In genomic region chr10:59124187-59124586, GRCh38 we compare ENCODE assay signal across 17 cellular contexts. TPM values are rescaled to one million over a fixed set of nuclear protein-coding genes. Genes with fewer than 3 reads are reported as not detected.
DNase-seq lines count a peak whose midpoint lies in the region; ATAC-seq and TF ChIP-seq lines count a peak whose summit lies in the region.
"Had no signal": no experiment of that assay in that cellular context is flagged by ENCODE, and none has a peak within 500 bp of the region (broad histone marks: within the 10 kb centered on the region; RNA-seq: fewer than 3 reads in every experiment).

No MANE protein-coding gene starts in this region.

- H3K4me1 ChIP-seq in mesendoderm (ENCODE audit: control insufficient read depth, low read depth, low read length): no peaks in the 10 kb centered on the region
- H3K4me1 ChIP-seq: A549 had no signal

- no peaks in the 10 kb centered on the region for H3K27me3 ChIP-seq in dorsolateral prefrontal cortex
- H3K27me3 ChIP-seq in mesendoderm (ENCODE audit: insufficient read depth, low read length, poor library complexity): no peaks in the 10 kb centered on the region

- H4K8ac ChIP-seq in mesendoderm (ENCODE audit: low read depth, low read length): no peak overlapping the region

- H3K4me3 ChIP-seq in dorsolateral prefrontal cortex (no peak overlapping the region), mesendoderm (ENCODE audit: low read length) (no peak overlapping the region)
- H3K4me3 ChIP-seq: A549 had no signal

- no peak overlapping the region for H2BK120ac ChIP-seq in mesendoderm (ENCODE audit: low read depth, low read length)

- no peak overlapping the region for H2BK15ac ChIP-seq in mesendoderm (replicated peaks; ENCODE audit: low read depth)

- H3K79me2 ChIP-seq in mesendoderm (ENCODE audit: control insufficient read depth, insufficient read depth, low read length): no peaks in the 10 kb centered on the region

- H3K18ac ChIP-seq in mesendoderm (ENCODE audit: low read length): no peak overlapping the region

- no peak overlapping the region for H3K4ac ChIP-seq in mesendoderm (ENCODE audit: low read depth, low read length)

- peak in 36 of 56 donors; percentile 8 to 65 (median 31) for TF ChIP-seq CTCF in dorsolateral prefrontal cortex (IDR thresholded peaks at IDR 0.05 in 54 of 56, conservative IDR thresholded peaks at IDR 0.05 in 2 of 56; ENCODE audit: low read depth in 1 of 56, partially characterized antibody in 56 of 56)

- no peak overlapping the region for H3K4me2 ChIP-seq in mesendoderm (ENCODE audit: low read length)
- H3K4me2 ChIP-seq: A549 had no signal

- H4K5ac ChIP-seq in mesendoderm (ENCODE audit: low read length): no peak overlapping the region

- ATAC-seq in HG03457 (IDR thresholded peaks at IDR 0.05; ENCODE audit: unreplicated experiment): no peak
- ATAC-seq: A549 had no signal

- H2AK5ac ChIP-seq in mesendoderm (ENCODE audit: low read length): no peak overlapping the region

- no peak overlapping the region for H3K23ac ChIP-seq in mesendoderm (ENCODE audit: low read length)

- H3K27ac ChIP-seq in dorsolateral prefrontal cortex (peak overlapping the region in 14 of 59 donors; percentile 12 to 51 (median 22)), mesendoderm (ENCODE audit: low read depth, low read length) (no peak overlapping the region)
- H3K27ac ChIP-seq: A549 had no signal

- no peak overlapping the region for H2BK5ac ChIP-seq in mesendoderm (ENCODE audit: low read length)

- no peaks in the 10 kb centered on the region for H3K79me1 ChIP-seq in mesendoderm (ENCODE audit: low read length)

- no peaks in the 10 kb centered on the region for H3K36me3 ChIP-seq in mesendoderm (ENCODE audit: control insufficient read depth, insufficient read depth, low read length)

- H3K9ac ChIP-seq in mesendoderm (ENCODE audit: low read length): no peak overlapping the region

- DNase-seq in dorsolateral prefrontal cortex (peak in 8 of 10 donors; percentile 7 to 65 (median 41)), hippocampal formation (lab: John Stamatoyannopoulos, UW) (peak; percentile 18 to 29), posterior cingulate gyrus (peak in 6 of 10 donors; percentile 6 to 85 (median 44)), mesendoderm (no peak), NCI-H2196 (lab: John Stamatoyannopoulos, UW; ENCODE audit: unreplicated experiment) (no peak)
- DNase-seq: 8988T; ACHN; AML-193; Calu3; CD4-positive, alpha-beta memory T cell; COR-L47; DND-41; GOT3; HCEC 1CT had no signal

- WGBS in mesendoderm (ENCODE audit: extremely low coverage, insufficient coverage, low lambda C conversion rate): no CpG with 5 or more reads among the region's 3 CpGs

- intact Hi-C loops in dorsolateral prefrontal cortex (cut with DNase I) (no loop called here), posterior cingulate gyrus (cut with DNase I) (loop anchor here (2.0 to 10.0 kb wide), 2 partner anchors 51 to 171 kb away; partner anchors contain the start of gene PHYHIPL)

- H3K56ac ChIP-seq in mesendoderm (ENCODE audit: low read length): no peak overlapping the region

RNA-seq across cellular contexts. Expression of gene PHYHIPL, which starts 52.3 kb away (rescaled TPM):
- 100 to 1,000 TPM in 119 of 120 experiments, 10 to 100 TPM in 1; 87.4 to 225 (median 166) TPM for total RNA-seq in dorsolateral prefrontal cortex
- polyA plus RNA-seq in mesendoderm (2013, experiment 1 of 2): 0.34 TPM
- polyA plus RNA-seq in mesendoderm (2013, experiment 2 of 2): 0.32 TPM
- total RNA-seq: Calu3; CD4-positive, alpha-beta memory T cell had no signal
- polyA plus RNA-seq: BJ; CD4-positive, alpha-beta memory T cell had no signal

Comparison
In these comparisons a context has a peak if more than half of its experiments do, and no peak if none do; other contexts are left out.
1. DNase-seq: peak in dorsolateral prefrontal cortex (8 of 10), hippocampal formation (2 of 2) and posterior cingulate gyrus (6 of 10); none in mesendoderm (single experiment) and NCI-H2196 (single experiment).